8 cellular contexts compared by ENCODE assay signal in genomic region chr2:6773007-6773693, GRCh38.
DNase-seq lines count a peak whose midpoint lies in the region; ATAC-seq and TF ChIP-seq lines count a peak whose summit lies in the region.

No MANE protein-coding gene starts in this region.

- H3K36me3 Mint-ChIP-seq in CD14-positive monocyte (no peaks in the 10 kb centered on the region), mesothelial cell of epicardium (no peaks in the 10 kb centered on the region)

- no peak overlapping the region for H3K27ac Mint-ChIP-seq in CD14-positive monocyte
- H3K27ac Mint-ChIP-seq in mesothelial cell of epicardium, result peak overlapping the region; percentile 90

- peaks cover 8% of the 10 kb centered on the region for H3K4me1 Mint-ChIP-seq in CD14-positive monocyte
- peaks cover 32% of the 10 kb centered on the region for H3K4me1 Mint-ChIP-seq in mesothelial cell of epicardium

- ATAC-seq in GM19043 (IDR thresholded peaks at IDR 0.05; ENCODE audit: low read depth, unreplicated experiment) (peak; percentile 91), HG03175 (IDR thresholded peaks at IDR 0.05; ENCODE audit: unreplicated experiment) (peak; percentile 93)

- H3K9me3 Mint-ChIP-seq in CD14-positive monocyte (peaks cover 0 to 3% (median 0%) of the 10 kb centered on the region in 7 donors), mesothelial cell of epicardium (peaks cover 5% of the 10 kb centered on the region)

- peaks cover 27 to 39% (median 33%) of the 10 kb centered on the region in 3 donors for H3K27me3 Mint-ChIP-seq in CD14-positive monocyte (ENCODE audit: low read depth in 3 of 3)
- peaks cover 10% of the 10 kb centered on the region for H3K27me3 Mint-ChIP-seq in mesothelial cell of epicardium (ENCODE audit: low read depth)

- intact Hi-C loops in CD14-positive monocyte (cut with micrococcal nuclease), result no loop called here

- TF ChIP-seq CTCF in CD14-positive monocyte (IDR thresholded peaks at IDR 0.05), result peak; percentile 98
- TF ChIP-seq CTCF in mesothelial cell of epicardium (IDR thresholded peaks at IDR 0.05; ENCODE audit: unreplicated experiment), result peak; percentile 98

- DNase-seq in CD14-positive monocyte (ENCODE audit: low spot score) (peak; percentile 58), NCI-H446 (lab: John Stamatoyannopoulos, UW) (peak; percentile 31 to 62), mesothelial cell of epicardium (ENCODE audit: low spot score in 2 of 2, unreplicated experiment in 2 of 2) (peak; percentile 76 to 99)
- peak; percentile 81 to 84 for DNase-seq in activated CD4-positive, alpha-beta T cell treated with anti-CD3 and anti-CD28 coated beads, Interleukin-2, amount 50 U/mL, for 48 hours
- DNase-seq in effector CD4-positive, alpha-beta T cell, result peak; percentile 52
- DNase-seq in stimulated activated CD8-positive, alpha-beta memory T cell treated with anti-CD3 and anti-CD28 coated beads, Interleukin-4, amount 100 ng/mL, for 48 hours, result peak; percentile 93

- H3K4me3 Mint-ChIP-seq in CD14-positive monocyte, result peak overlapping the region in 1 of 2 donors; percentile 76
- peak overlapping the region; percentile 64 for H3K4me3 Mint-ChIP-seq in mesothelial cell of epicardium

Comparison
In these comparisons a context has a peak if more than half of its experiments do, and no peak if none do; other contexts are left out.
1. Peak in every context shown above with its lines: DNase-seq and ATAC-seq.